ENCODE assay signal across 9 cellular contexts in the genomic region with DNA sequence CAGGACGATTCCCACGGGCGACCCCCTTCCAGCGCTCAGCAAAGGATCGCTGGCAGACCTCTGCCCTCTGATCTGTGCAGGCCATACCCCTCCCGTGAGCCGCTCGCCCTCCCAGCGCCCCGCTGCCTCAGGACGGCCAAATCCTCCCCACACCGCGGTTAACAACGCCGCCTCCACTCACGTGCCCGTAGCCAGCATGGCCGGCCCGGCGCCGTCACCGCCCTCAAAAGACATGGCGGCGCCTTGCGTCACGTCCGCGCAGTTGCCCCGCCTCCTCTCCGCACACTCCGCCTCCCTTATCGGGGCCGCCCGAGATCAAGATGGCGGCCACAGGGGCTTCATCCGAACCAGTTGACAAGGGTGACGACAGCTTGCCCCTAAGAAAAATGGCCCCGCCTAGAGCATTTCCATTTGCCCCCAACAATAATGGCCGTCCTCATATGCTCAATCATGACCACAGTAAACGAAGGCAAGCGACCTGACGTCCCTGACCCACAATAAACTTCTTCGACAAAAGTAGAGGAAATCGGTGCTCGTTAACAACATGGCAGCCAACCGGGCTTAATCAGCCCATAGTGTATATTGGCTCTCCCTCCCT. TPM values are rescaled to one million over a fixed set of nuclear protein-coding genes. Genes with fewer than 3 reads are reported as not detected.
DNase-seq lines count a peak whose midpoint lies in the region; ATAC-seq and TF ChIP-seq lines count a peak whose summit lies in the region.
"Had no signal": no experiment of that assay in that cellular context is flagged by ENCODE, and none has a peak within 500 bp of the region (broad histone marks: within the 10 kb centered on the region; RNA-seq: fewer than 3 reads in every experiment).

No MANE protein-coding gene starts in this region.

- H3K4me3 ChIP-seq in BLaER1 = peak overlapping the region; percentile 86
- H3K4me3 ChIP-seq in right lobe of liver = peak overlapping the region; percentile 77 to 88 (median 88)

- H3K27me3 ChIP-seq in BLaER1 = no peaks in the 10 kb centered on the region
- no peaks in the 10 kb centered on the region for H3K27me3 ChIP-seq in right lobe of liver

- H3K4me1 Mint-ChIP-seq in activated CD4-positive, alpha-beta T cell treated with anti-CD3 and anti-CD28 coated beads, Interleukin-2, amount 10 ng/mL, durations not matched to agents 7 days and 5 days = peaks cover 38% of the 10 kb centered on the region

- H3K4me2 ChIP-seq in BLaER1 = peak overlapping the region; percentile 95

- H3K9me3 ChIP-seq in BLaER1 (no peaks in the 10 kb centered on the region), right lobe of liver (no peaks in the 10 kb centered on the region)

- no peak overlapping the region for H3K27ac Mint-ChIP-seq in activated CD4-positive, alpha-beta T cell treated with anti-CD3 and anti-CD28 coated beads, Interleukin-2, amount 10 ng/mL, durations not matched to agents 7 days and 5 days
- H3K27ac Mint-ChIP-seq: activated naive CD4-positive, alpha-beta T cell treated with anti-CD3 and anti-CD28 coated beads, Interleukin-2, amount 50 U/mL, for 24 hours had no signal

- H3K9me3 Mint-ChIP-seq in activated CD4-positive, alpha-beta T cell treated with anti-CD3 and anti-CD28 coated beads, Interleukin-2, amount 10 ng/mL, durations not matched to agents 7 days and 5 days = no peaks in the 10 kb centered on the region
- H3K9me3 Mint-ChIP-seq: activated naive CD4-positive, alpha-beta T cell treated with anti-CD3 and anti-CD28 coated beads, Interleukin-2, amount 50 U/mL, for 24 hours had no signal

- H3K4me1 ChIP-seq in BLaER1 (peaks cover 46% of the 10 kb centered on the region), right lobe of liver (peaks cover 0 to 17% (median 8%) of the 10 kb centered on the region in 4 donors)

- H3K4me3 Mint-ChIP-seq in activated CD4-positive, alpha-beta T cell treated with anti-CD3 and anti-CD28 coated beads, Interleukin-2, amount 10 ng/mL, durations not matched to agents 7 days and 5 days = no peak overlapping the region
- H3K4me3 Mint-ChIP-seq: activated naive CD4-positive, alpha-beta T cell treated with anti-CD3 and anti-CD28 coated beads, Interleukin-2, amount 50 U/mL, for 24 hours had no signal

- no peak for TF ChIP-seq CTCF in right lobe of liver (IDR thresholded peaks at IDR 0.05)

- 0% methylated on average over 19 of the region's 46 CpGs for WGBS in right lobe of liver (ENCODE audit: insufficient coverage, low coverage, low lambda C conversion rate, missing lambda C conversion rate)

- H3K36me3 ChIP-seq in BLaER1 = peaks cover 28% of the 10 kb centered on the region
- peaks cover 0 to 24% (median 9%) of the 10 kb centered on the region in 4 donors for H3K36me3 ChIP-seq in right lobe of liver

- no peak for TF ChIP-seq POLR2A in right lobe of liver (IDR thresholded peaks at IDR 0.05)

- DNase-seq in NCI-H526 treated with DMSO at 0.1 percent for 48 hours (lab: John Stamatoyannopoulos, UW) = peak; percentile 97
- DNase-seq in activated CD4-positive, alpha-beta T cell treated with anti-CD3 and anti-CD28 coated beads, Interleukin-2, amount 10 ng/mL, durations not matched to agents 7 days and 5 days = peak; percentile 98
- DNase-seq in dermis blood vessel endothelial cell = peak; percentile 100
- DNase-seq in right lobe of liver = peak; percentile 98 to 99 (median 98)
- peak; percentile 95 to 98 for DNase-seq in stimulated activated CD4-positive, alpha-beta T cell treated with anti-CD3 and anti-CD28 coated beads, Interleukin-4, amount 100 ng/mL, for 4 hours

- peak overlapping the region; percentile 96 for H3K9ac ChIP-seq in BLaER1

- intact Hi-C loops in right lobe of liver (cut with DNase I) = no loop called here

- H3K27ac ChIP-seq in BLaER1 (peak overlapping the region; percentile 97), right lobe of liver (peak overlapping the region; percentile 97 to 99 (median 98))

- POLR2A ChIA-PET in activated CD4-positive, alpha-beta T cell treated with anti-CD3 and anti-CD28 coated beads, Interleukin-2, amount 10 ng/mL, durations not matched to agents 7 days and 5 days (lab: Charles Lee) = no interaction called here

- ATAC-seq in GM19328 (IDR thresholded peaks at IDR 0.05; ENCODE audit: unreplicated experiment) = peak; percentile 48
- peak; percentile 48 for ATAC-seq in HG03460 (IDR thresholded peaks at IDR 0.05; ENCODE audit: unreplicated experiment)
- peak; percentile 66 to 76 (median 73) for ATAC-seq in right lobe of liver

- peaks cover 17% of the 10 kb centered on the region for H3K36me3 Mint-ChIP-seq in activated CD4-positive, alpha-beta T cell treated with anti-CD3 and anti-CD28 coated beads, Interleukin-2, amount 10 ng/mL, durations not matched to agents 7 days and 5 days (ENCODE audit: low read depth)
- H3K36me3 Mint-ChIP-seq: activated naive CD4-positive, alpha-beta T cell treated with anti-CD3 and anti-CD28 coated beads, Interleukin-2, amount 50 U/mL, for 24 hours had no signal

- no peaks in the 10 kb centered on the region; the same call in 1 of the 2 replicates for H4K20me1 ChIP-seq in BLaER1

- H3K27me3 Mint-ChIP-seq in activated CD4-positive, alpha-beta T cell treated with anti-CD3 and anti-CD28 coated beads, Interleukin-2, amount 10 ng/mL, durations not matched to agents 7 days and 5 days = no peaks in the 10 kb centered on the region
- H3K27me3 Mint-ChIP-seq: activated naive CD4-positive, alpha-beta T cell treated with anti-CD3 and anti-CD28 coated beads, Interleukin-2, amount 50 U/mL, for 24 hours had no signal

- CTCF ChIA-PET in activated CD4-positive, alpha-beta T cell treated with anti-CD3 and anti-CD28 coated beads, Interleukin-2, amount 10 ng/mL, durations not matched to agents 7 days and 5 days (lab: Charles Lee) = interaction anchor here (1.3 to 2.3 kb wide), 2 partner anchors 14 to 51 kb away, joined by 5 to 11 read pairs; no protein-coding TSS in a partner anchor

RNA-seq across cellular contexts. Expression of gene AKT1S1, which starts 0.6 kb away (rescaled TPM):
- 10 to 100 TPM; 17.5 to 18.9 TPM for total RNA-seq in activated CD4-positive, alpha-beta T cell treated with anti-CD3 and anti-CD28 coated beads, Interleukin-2, amount 10 ng/mL, durations not matched to agents 7 days and 5 days
- total RNA-seq in dermis blood vessel endothelial cell (9.9 and 13.0 TPM in 2 replicates), right lobe of liver (10 to 100 TPM; 18.2 to 27.0 (median 22.4) TPM)

RNA-seq across cellular contexts. Expression of gene TBC1D17, which starts 1.0 kb away (rescaled TPM):
- total RNA-seq in activated CD4-positive, alpha-beta T cell treated with anti-CD3 and anti-CD28 coated beads, Interleukin-2, amount 10 ng/mL, durations not matched to agents 7 days and 5 days = 10 to 100 TPM; 33.2 to 33.8 TPM
- 7.5 and 13.8 TPM in 2 replicates for total RNA-seq in dermis blood vessel endothelial cell
- 10 to 100 TPM; 12.6 to 38.1 (median 27.8) TPM for total RNA-seq in right lobe of liver

RNA-seq across cellular contexts. Expression of gene PNKP, which starts 9.1 kb away (rescaled TPM):
- 100 to 1,000 TPM; 105 to 131 TPM for total RNA-seq in activated CD4-positive, alpha-beta T cell treated with anti-CD3 and anti-CD28 coated beads, Interleukin-2, amount 10 ng/mL, durations not matched to agents 7 days and 5 days
- 44.3 and 60.4 TPM in 2 replicates for total RNA-seq in dermis blood vessel endothelial cell
- total RNA-seq in right lobe of liver = 10 to 100 TPM; 21.0 to 37.5 (median 27.9) TPM

RNA-seq across cellular contexts. Expression of gene IL4I1, which starts 20.2 kb away (rescaled TPM):
- 1 to 10 TPM; 3.7 to 4.2 TPM for total RNA-seq in activated CD4-positive, alpha-beta T cell treated with anti-CD3 and anti-CD28 coated beads, Interleukin-2, amount 10 ng/mL, durations not matched to agents 7 days and 5 days
- 2.1 and 3.6 TPM in 2 replicates for total RNA-seq in dermis blood vessel endothelial cell
- total RNA-seq in right lobe of liver = 1 to 10 TPM in 2 of 6 experiments, under 1 TPM in 1, not detected in 3; 0.56 to 4.2 (median 1.0) TPM

RNA-seq across cellular contexts. Expression of gene PTOV1, which starts 25.6 kb away (rescaled TPM):
- total RNA-seq in activated CD4-positive, alpha-beta T cell treated with anti-CD3 and anti-CD28 coated beads, Interleukin-2, amount 10 ng/mL, durations not matched to agents 7 days and 5 days = 10 to 100 TPM; 60.7 to 76.8 TPM
- total RNA-seq in dermis blood vessel endothelial cell (57.2 and 72.9 TPM in 2 replicates), right lobe of liver (10 to 100 TPM; 44.4 to 93.0 (median 69.6) TPM)

Comparison
In these comparisons a context has a peak if more than half of its experiments do, and no peak if none do; other contexts are left out.
1. Peak in every context shown above with its lines: DNase-seq, ATAC-seq, H3K4me3 ChIP-seq and H3K27ac ChIP-seq.